ENCODE assay signal across 16 cellular contexts in the genomic region with DNA sequence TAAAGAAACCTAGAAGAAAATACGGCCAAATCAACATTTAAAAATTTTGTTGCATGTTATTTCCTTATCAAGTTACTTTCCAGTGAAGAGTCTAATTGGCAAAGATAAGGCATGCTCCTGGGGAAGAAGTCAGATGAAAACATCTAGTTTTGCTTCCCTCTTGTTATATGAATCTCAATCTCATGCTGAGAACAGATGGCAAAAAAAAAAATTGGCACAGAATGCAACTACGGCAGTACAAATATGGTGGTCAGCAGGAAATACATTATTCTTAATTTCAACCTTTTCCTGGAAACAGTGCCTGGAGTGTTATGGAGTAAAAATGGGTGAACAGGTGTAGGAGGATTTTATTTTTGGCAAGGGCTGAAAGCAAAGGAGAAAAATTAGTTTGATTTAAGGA. TPM values are rescaled to one million over a fixed set of nuclear protein-coding genes. Genes with fewer than 3 reads are reported as not detected.
A peak's percentile ranks its signal among the peaks of the same experiment; 100 is the strongest.
DNase-seq lines count a peak whose midpoint lies in the region; ATAC-seq and TF ChIP-seq lines count a peak whose summit lies in the region.
"Had no signal": no experiment of that assay in that cellular context is flagged by ENCODE, and none has a peak within 500 bp of the region (broad histone marks: within the 10 kb centered on the region; RNA-seq: fewer than 3 reads in every experiment).

No MANE protein-coding gene starts in this region.

- H3K36me3 Mint-ChIP-seq in osteocyte (ENCODE audit: unreplicated experiment): no peaks in the 10 kb centered on the region

- DNase-seq in LHCN-M2 (ENCODE audit: low read depth): peak; percentile 41
- peak; percentile 94 for DNase-seq in NCI-H69 (lab: John Stamatoyannopoulos, UW)
- DNase-seq in brain pericyte (ENCODE audit: low read depth, low spot score): peak; percentile 31
- no peak for DNase-seq in osteocyte (ENCODE audit: extremely low spot score, unreplicated experiment)
- DNase-seq in T-helper 9 cell: no peak
- DNase-seq: activated CD4-positive, alpha-beta T cell treated with anti-CD3 and anti-CD28 coated beads for 4 hours; central memory CD4-positive, alpha-beta T cell; DMS53; head of caudate nucleus; mucosa of descending colon; SW 1271 had no signal

- no peak for ATAC-seq in GM18861 (IDR thresholded peaks at IDR 0.05; ENCODE audit: unreplicated experiment)
- ATAC-seq in GM21526 (IDR thresholded peaks at IDR 0.05; ENCODE audit: low FRiP score, unreplicated experiment): no peak
- ATAC-seq: HCT116, mucosa of descending colon had no signal

- no peaks in the 10 kb centered on the region for H3K9me3 Mint-ChIP-seq in osteocyte (ENCODE audit: unreplicated experiment)
- H3K9me3 Mint-ChIP-seq: IgD-negative memory B cell had no signal

- TF ChIP-seq CTCF in osteocyte (IDR thresholded peaks at IDR 0.05): no peak

- H3K4me1 Mint-ChIP-seq in osteocyte (ENCODE audit: unreplicated experiment): peaks cover 54% of the 10 kb centered on the region

- H3K27ac Mint-ChIP-seq in osteocyte (ENCODE audit: unreplicated experiment): peak overlapping the region; percentile 56
- H3K27ac Mint-ChIP-seq: activated naive CD8-positive, alpha-beta T cell; IgD-negative memory B cell had no signal

- no peak overlapping the region for H3K4me3 Mint-ChIP-seq in osteocyte (ENCODE audit: unreplicated experiment)
- H3K4me3 Mint-ChIP-seq: activated naive CD8-positive, alpha-beta T cell had no signal

- no peaks in the 10 kb centered on the region for H3K27me3 Mint-ChIP-seq in osteocyte (ENCODE audit: unreplicated experiment)
- H3K27me3 Mint-ChIP-seq: activated naive CD8-positive, alpha-beta T cell; IgD-negative memory B cell had no signal

RNA-seq across cellular contexts. Expression of a gene that starts 32.8 kb away (rescaled TPM):
- total RNA-seq in LHCN-M2 (2014; rRNA removed) (7.4 and 8.2 TPM in 2 replicates), osteocyte (62.6 and 63.3 TPM in 2 replicates)
- polyA plus RNA-seq in LHCN-M2 (2012): 8.3 TPM

RNA-seq across cellular contexts. Expression of a gene that starts 60.0 kb away (rescaled TPM):
- total RNA-seq in LHCN-M2 (2014; rRNA removed): 1,714 and 1,753 TPM in 2 replicates
- 1,508 TPM for polyA plus RNA-seq in LHCN-M2 (2012)
- total RNA-seq in osteocyte: 1,250 and 1,279 TPM in 2 replicates

Comparison
In these comparisons a context has a peak if more than half of its experiments do, and no peak if none do; other contexts are left out.
1. DNase-seq: peak in LHCN-M2 (single experiment), NCI-H69 (single experiment) and brain pericyte (single experiment); none in osteocyte (single experiment) and T-helper 9 cell (single experiment).